ENCODE assay signal across 9 cellular contexts in genomic region chr22:42994276-42994916, GRCh38. TPM values are rescaled to one million over a fixed set of nuclear protein-coding genes. Genes with fewer than 3 reads are reported as not detected.
DNase-seq lines count a peak whose midpoint lies in the region; ATAC-seq and TF ChIP-seq lines count a peak whose summit lies in the region.
"Had no signal": no experiment of that assay in that cellular context is flagged by ENCODE, and none has a peak within 500 bp of the region (broad histone marks: within the 10 kb centered on the region; RNA-seq: fewer than 3 reads in every experiment).

No MANE protein-coding gene starts in this region.

- peak overlapping the region; percentile 12; the same call in 1 of the 2 replicates for H3K4me3 ChIP-seq in MG63
- H3K4me3 ChIP-seq in epithelial cell of esophagus (ENCODE audit: low read length): peak overlapping the region; percentile 10
- no peak overlapping the region for H3K4me3 ChIP-seq in thymus (ENCODE audit: low read length)

- peaks cover 39% of the 10 kb centered on the region for H3K4me1 Mint-ChIP-seq in mesothelial cell of epicardium

- WGBS in thymus: 90% methylated on average over 12 of the region's 12 CpGs

- H3K36me3 Mint-ChIP-seq in mesothelial cell of epicardium: peaks cover 9% of the 10 kb centered on the region

- H3K9me3 Mint-ChIP-seq in mesothelial cell of epicardium: peaks cover 8% of the 10 kb centered on the region
- H3K9me3 Mint-ChIP-seq: T-cell had no signal

- no peak overlapping the region for H3K4me3 Mint-ChIP-seq in mesothelial cell of epicardium
- H3K4me3 Mint-ChIP-seq: T-cell had no signal

- TF ChIP-seq CTCF in epithelial cell of esophagus (IDR thresholded peaks at IDR 0.05; ENCODE audit: insufficient read depth, low read depth, low read length, missing control alignments) (no peak), mesothelial cell of epicardium (IDR thresholded peaks at IDR 0.05; ENCODE audit: unreplicated experiment) (no peak)

- H3K4me1 ChIP-seq in thymus (ENCODE audit: control insufficient read depth, insufficient read depth, low read length): no peaks in the 10 kb centered on the region

- no peaks in the 10 kb centered on the region for H3K27me3 Mint-ChIP-seq in mesothelial cell of epicardium (ENCODE audit: low read depth)
- H3K27me3 Mint-ChIP-seq: T-cell had no signal

- H3K27ac Mint-ChIP-seq in mesothelial cell of epicardium: peak overlapping the region; percentile 94
- H3K27ac Mint-ChIP-seq: T-cell had no signal

- DNase-seq in MG63 (no peak), epithelial cell of esophagus (ENCODE audit: low read depth) (no peak), mesothelial cell of epicardium (ENCODE audit: low spot score in 2 of 2, unreplicated experiment in 2 of 2) (no peak), superior temporal gyrus (ENCODE audit: extremely low spot score) (no peak)
- DNase-seq: T-cell had no signal

- peak overlapping the region; percentile 22 for H3K27ac ChIP-seq in thymus (ENCODE audit: low read depth)

- H3K27me3 ChIP-seq in MG63 (no peaks in the 10 kb centered on the region), thymus (ENCODE audit: control insufficient read depth, insufficient read depth) (no peaks in the 10 kb centered on the region)

- no peaks in the 10 kb centered on the region for H3K9me3 ChIP-seq in MG63
- H3K9me3 ChIP-seq in thymus (ENCODE audit: control insufficient read depth): no peaks in the 10 kb centered on the region

- peaks cover 6% of the 10 kb centered on the region; the same call in 1 of the 2 replicates for H3K36me3 ChIP-seq in MG63
- H3K36me3 ChIP-seq in thymus (ENCODE audit: control insufficient read depth, insufficient read depth): no peaks in the 10 kb centered on the region

- no peak for ATAC-seq in HG03139 (IDR thresholded peaks at IDR 0.05; ENCODE audit: unreplicated experiment)
- no peak for ATAC-seq in GM21447 (IDR thresholded peaks at IDR 0.05; ENCODE audit: unreplicated experiment)
- no peak for ATAC-seq in GM21360 (IDR thresholded peaks at IDR 0.05; ENCODE audit: unreplicated experiment)
- ATAC-seq: T-cell had no signal

RNA-seq across cellular contexts. Expression of gene PACSIN2, which starts 20.6 kb away (rescaled TPM):
- total RNA-seq in MG63 (2014; rRNA removed; shearing (Covaris generic); ENCODE audit: low replicate concordance): 45.4 and 46.2 TPM in 2 replicates
- 54.5 to 58.7 TPM (median 56.6 TPM) in 3 replicates for total RNA-seq in mesothelial cell of epicardium
- polyA plus RNA-seq in thymus: 36.0 TPM
